In the genomic region with DNA sequence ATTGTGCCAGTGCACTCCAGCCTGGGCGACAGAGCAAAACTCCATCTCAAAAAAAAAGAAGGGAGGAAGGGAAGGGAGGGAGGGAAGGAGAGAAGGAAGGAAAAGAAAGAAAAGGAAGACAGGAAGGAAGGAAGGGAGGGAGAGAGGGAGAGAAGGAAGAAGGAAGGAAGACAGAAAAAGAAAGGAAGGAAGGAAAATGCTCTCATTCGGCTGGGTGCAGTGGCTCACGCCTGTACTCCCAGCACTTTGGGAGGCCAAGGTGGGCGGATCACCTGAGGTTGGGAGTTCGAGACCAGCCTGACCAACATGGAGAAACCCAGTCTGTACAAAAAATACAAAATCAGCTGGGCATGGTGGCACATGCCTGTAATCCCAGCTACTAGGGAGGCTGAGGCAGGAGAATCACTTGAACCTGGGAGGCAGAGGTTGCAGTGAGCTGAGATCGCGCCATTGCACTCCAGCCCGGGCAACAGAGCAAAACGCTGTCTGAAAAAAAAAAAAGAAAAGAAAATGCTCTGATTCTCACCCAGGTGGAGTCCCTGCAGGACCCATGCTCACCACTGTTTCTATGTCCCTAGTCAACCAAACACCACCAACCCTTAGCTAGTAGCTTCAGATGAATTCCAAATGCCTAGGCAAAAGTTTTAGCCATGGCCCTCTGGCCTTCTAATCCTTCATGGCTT, we compare ENCODE assay signal across 1 cellular context.
A peak's percentile ranks its signal among the peaks of the same experiment; 100 is the strongest.
TF ChIP-seq lines count a peak whose summit lies in the region.

No MANE protein-coding gene starts in this region.

TF ChIP-seq in GM23338, 12 proteins besides CTCF, POLR2A, EP300 and RAD21:
- peak; percentile 33 for TF ChIP-seq EZH2 (IDR thresholded peaks at IDR 0.05; ENCODE audit: low read depth, unreplicated experiment)
